In genomic region chr7:134126937-134127848, GRCh38 we compare ENCODE assay signal across 1 cellular context.
TF ChIP-seq lines count a peak whose summit lies in the region.

A gene with protein sequence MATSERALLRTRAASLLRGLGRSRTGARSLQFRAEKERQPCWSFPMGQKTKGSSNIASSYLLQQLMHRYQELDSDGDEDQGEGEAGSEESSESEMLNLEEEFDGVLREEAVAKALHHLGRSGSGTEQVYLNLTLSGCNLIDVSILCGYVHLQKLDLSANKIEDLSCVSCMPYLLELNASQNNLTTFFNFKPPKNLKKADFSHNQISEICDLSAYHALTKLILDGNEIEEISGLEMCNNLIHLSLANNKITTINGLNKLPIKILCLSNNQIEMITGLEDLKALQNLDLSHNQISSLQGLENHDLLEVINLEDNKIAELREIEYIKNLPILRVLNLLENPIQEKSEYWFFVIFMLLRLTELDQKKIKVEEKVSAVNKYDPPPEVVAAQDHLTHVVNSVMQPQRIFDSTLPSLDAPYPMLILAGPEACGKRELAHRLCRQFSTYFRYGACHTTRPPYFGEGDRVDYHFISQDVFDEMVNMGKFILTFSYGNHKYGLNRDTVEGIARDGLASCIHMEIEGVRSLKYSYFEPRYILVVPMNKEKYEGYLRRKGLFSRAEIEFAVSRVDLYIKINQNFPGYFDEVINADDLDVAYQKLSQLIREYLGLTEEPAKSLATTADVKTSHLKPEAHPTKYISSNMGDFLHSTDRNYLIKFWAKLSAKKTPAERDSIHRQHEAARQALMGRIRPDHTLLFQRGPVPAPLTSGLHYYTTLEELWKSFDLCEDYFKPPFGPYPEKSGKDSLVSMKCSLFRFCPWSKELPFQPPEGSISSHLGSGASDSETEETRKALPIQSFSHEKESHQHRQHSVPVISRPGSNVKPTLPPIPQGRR (plus strand): TSS chr7:134127340. CDS start chr7:134127368, 28 bp downstream.

TF ChIP-seq in K562, 482 proteins besides CTCF, POLR2A, EP300 and RAD21 (continued from another document and continues in another):
- TF ChIP-seq ZNF609 (CRISPR knock-in tag; IDR thresholded peaks at IDR 0.05; ENCODE audit: borderline replicate concordance): no peak
- TF ChIP-seq MITF (IDR thresholded peaks at IDR 0.05): no peak
- TF ChIP-seq, protein P1, sequence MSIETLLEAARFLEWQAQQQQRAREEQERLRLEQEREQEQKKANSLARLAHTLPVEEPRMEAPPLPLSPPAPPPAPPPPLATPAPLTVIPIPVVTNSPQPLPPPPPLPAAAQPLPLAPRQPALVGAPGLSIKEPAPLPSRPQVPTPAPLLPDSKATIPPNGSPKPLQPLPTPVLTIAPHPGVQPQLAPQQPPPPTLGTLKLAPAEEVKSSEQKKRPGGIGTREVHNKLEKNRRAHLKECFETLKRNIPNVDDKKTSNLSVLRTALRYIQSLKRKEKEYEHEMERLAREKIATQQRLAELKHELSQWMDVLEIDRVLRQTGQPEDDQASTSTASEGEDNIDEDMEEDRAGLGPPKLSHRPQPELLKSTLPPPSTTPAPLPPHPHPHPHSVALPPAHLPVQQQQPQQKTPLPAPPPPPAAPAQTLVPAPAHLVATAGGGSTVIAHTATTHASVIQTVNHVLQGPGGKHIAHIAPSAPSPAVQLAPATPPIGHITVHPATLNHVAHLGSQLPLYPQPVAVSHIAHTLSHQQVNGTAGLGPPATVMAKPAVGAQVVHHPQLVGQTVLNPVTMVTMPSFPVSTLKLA (conservative IDR thresholded peaks at IDR 0.05): peak in 1 of 2 experiments; percentile 71; a peak in 3 of 4 replicates
- no peak for TF ChIP-seq ADNP (tag; IDR thresholded peaks at IDR 0.05)
- no peak for TF ChIP-seq TCF7L2 (IDR thresholded peaks at IDR 0.05; ENCODE audit: low read depth, low read length)
- TF ChIP-seq TFAP4 (CRISPR knock-in tag; IDR thresholded peaks at IDR 0.05; ENCODE audit: borderline replicate concordance): peak; percentile 68; the same call in 1 of the 2 replicates
- peak; percentile 87 for TF ChIP-seq LARP7 (IDR thresholded peaks at IDR 0.05)
- TF ChIP-seq TAF9B (IDR thresholded peaks at IDR 0.05; ENCODE audit: partially characterized antibody): no peak
- peak; percentile 60; the same call in 1 of the 2 replicates for TF ChIP-seq CREM (IDR thresholded peaks at IDR 0.05; ENCODE audit: low read depth)
- TF ChIP-seq, protein P2, sequence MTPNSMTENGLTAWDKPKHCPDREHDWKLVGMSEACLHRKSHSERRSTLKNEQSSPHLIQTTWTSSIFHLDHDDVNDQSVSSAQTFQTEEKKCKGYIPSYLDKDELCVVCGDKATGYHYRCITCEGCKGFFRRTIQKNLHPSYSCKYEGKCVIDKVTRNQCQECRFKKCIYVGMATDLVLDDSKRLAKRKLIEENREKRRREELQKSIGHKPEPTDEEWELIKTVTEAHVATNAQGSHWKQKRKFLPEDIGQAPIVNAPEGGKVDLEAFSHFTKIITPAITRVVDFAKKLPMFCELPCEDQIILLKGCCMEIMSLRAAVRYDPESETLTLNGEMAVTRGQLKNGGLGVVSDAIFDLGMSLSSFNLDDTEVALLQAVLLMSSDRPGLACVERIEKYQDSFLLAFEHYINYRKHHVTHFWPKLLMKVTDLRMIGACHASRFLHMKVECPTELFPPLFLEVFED (CRISPR knock-in tag; conservative IDR thresholded peaks at IDR 0.05): no peak; the same call in 1 of the 2 replicates
- TF ChIP-seq RBM39 (optimal IDR thresholded peaks at IDR 0.05; ENCODE audit: low read depth, low read length): peak; percentile 40
- TF ChIP-seq HNRNPLL (IDR thresholded peaks at IDR 0.05; ENCODE audit: low read depth, low read length, poor library complexity, severe bottlenecking): peak; percentile 92
- TF ChIP-seq ZNF316 (IDR thresholded peaks at IDR 0.05): no peak
- TF ChIP-seq CTBP1 (IDR thresholded peaks at IDR 0.05; ENCODE audit: borderline replicate concordance): peak; percentile 49; the same call in 1 of the 2 replicates
- TF ChIP-seq, protein P3, sequence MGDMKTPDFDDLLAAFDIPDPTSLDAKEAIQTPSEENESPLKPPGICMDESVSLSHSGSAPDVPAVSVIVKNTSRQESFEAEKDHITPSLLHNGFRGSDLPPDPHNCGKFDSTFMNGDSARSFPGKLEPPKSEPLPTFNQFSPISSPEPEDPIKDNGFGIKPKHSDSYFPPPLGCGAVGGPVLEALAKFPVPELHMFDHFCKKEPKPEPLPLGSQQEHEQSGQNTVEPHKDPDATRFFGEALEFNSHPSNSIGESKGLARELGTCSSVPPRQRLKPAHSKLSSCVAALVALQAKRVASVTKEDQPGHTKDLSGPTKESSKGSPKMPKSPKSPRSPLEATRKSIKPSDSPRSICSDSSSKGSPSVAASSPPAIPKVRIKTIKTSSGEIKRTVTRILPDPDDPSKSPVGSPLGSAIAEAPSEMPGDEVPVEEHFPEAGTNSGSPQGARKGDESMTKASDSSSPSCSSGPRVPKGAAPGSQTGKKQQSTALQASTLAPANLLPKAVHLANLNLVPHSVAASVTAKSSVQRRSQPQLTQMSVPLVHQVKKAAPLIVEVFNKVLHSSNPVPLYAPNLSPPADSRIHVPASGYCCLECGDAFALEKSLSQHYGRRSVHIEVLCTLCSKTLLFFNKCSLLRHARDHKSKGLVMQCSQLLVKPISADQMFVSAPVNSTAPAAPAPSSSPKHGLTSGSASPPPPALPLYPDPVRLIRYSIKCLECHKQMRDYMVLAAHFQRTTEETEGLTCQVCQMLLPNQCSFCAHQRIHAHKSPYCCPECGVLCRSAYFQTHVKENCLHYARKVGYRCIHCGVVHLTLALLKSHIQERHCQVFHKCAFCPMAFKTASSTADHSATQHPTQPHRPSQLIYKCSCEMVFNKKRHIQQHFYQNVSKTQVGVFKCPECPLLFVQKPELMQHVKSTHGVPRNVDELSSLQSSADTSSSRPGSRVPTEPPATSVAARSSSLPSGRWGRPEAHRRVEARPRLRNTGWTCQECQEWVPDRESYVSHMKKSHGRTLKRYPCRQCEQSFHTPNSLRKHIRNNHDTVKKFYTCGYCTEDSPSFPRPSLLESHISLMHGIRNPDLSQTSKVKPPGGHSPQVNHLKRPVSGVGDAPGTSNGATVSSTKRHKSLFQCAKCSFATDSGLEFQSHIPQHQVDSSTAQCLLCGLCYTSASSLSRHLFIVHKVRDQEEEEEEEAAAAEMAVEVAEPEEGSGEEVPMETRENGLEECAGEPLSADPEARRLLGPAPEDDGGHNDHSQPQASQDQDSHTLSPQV (IDR thresholded peaks at IDR 0.05): no peak
- TF ChIP-seq RFX1 (IDR thresholded peaks at IDR 0.05): peak; percentile 98
- TF ChIP-seq, protein P4, sequence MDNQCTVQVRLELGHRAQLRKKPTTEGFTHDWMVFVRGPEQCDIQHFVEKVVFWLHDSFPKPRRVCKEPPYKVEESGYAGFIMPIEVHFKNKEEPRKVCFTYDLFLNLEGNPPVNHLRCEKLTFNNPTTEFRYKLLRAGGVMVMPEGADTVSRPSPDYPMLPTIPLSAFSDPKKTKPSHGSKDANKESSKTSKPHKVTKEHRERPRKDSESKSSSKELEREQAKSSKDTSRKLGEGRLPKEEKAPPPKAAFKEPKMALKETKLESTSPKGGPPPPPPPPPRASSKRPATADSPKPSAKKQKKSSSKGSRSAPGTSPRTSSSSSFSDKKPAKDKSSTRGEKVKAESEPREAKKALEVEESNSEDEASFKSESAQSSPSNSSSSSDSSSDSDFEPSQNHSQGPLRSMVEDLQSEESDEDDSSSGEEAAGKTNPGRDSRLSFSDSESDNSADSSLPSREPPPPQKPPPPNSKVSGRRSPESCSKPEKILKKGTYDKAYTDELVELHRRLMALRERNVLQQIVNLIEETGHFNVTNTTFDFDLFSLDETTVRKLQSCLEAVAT (IDR thresholded peaks at IDR 0.05): peak in 1 of 2 experiments; percentile 51; a peak in 1 of 4 replicates
- TF ChIP-seq ZMIZ1 (IDR thresholded peaks at IDR 0.05; ENCODE audit: low read depth in 2 of 2, low read length in 2 of 2): 0 out of 4 replicates have a peak, but pooled peaks of 1 of the 2 experiments have one; percentile 29
- no peak for TF ChIP-seq SMAD2 (IDR thresholded peaks at IDR 0.05; ENCODE audit: low read depth, low read length)
- no peak for TF ChIP-seq MAFK (IDR thresholded peaks at IDR 0.05; ENCODE audit: low read length)
- no peak for TF ChIP-seq ESRRB (CRISPR knock-in tag; IDR thresholded peaks at IDR 0.05; ENCODE audit: borderline replicate concordance)
- peak; percentile 53 for TF ChIP-seq NEUROD1 (IDR thresholded peaks at IDR 0.05; ENCODE audit: borderline replicate concordance, low read depth, low read length, partially characterized antibody)
- TF ChIP-seq MBD1 (CRISPR knock-in tag; IDR thresholded peaks at IDR 0.05): peak; percentile 91
- TF ChIP-seq JUND (IDR thresholded peaks at IDR 0.05; ENCODE audit: borderline replicate concordance, low read depth, low read length): peak; percentile 56; the same call in 1 of the 2 replicates
- no peak; the same call in 2 of the 3 replicates for TF ChIP-seq JUND (tag; IDR thresholded peaks at IDR 0.05; ENCODE audit: borderline replicate concordance, low read depth, low read length)
- peak; percentile 56 for TF ChIP-seq HDAC3 (IDR thresholded peaks at IDR 0.05; ENCODE audit: borderline replicate concordance, partially characterized antibody)
